ENCODE assay signal across 25 cellular contexts in genomic region chr7:3781607-3782006, GRCh38.
DNase-seq lines count a peak whose midpoint lies in the region; ATAC-seq and TF ChIP-seq lines count a peak whose summit lies in the region.
"Had no signal": no experiment of that assay in that cellular context is flagged by ENCODE, and none has a peak within 500 bp of the region (broad histone marks: within the 10 kb centered on the region; RNA-seq: fewer than 3 reads in every experiment).

No MANE protein-coding gene starts in this region.

- POLR2A ChIA-PET in HEK293 (lab: Yijun Ruan, JAX), result no interaction called here

- H3K27ac Mint-ChIP-seq in activated naive CD8-positive, alpha-beta T cell treated with anti-CD3 and anti-CD28 coated beads, Interleukin-2, amount 50 U/mL, for 24 hours, result peak overlapping the region; percentile 32
- H3K27ac Mint-ChIP-seq in activated naive CD8-positive, alpha-beta T cell treated with anti-CD3 and anti-CD28 coated beads for 36 hours, result no peak overlapping the region
- H3K27ac Mint-ChIP-seq in endodermal cell, result no peak overlapping the region
- H3K27ac Mint-ChIP-seq: CD14-positive monocyte; CD4-positive, CD25-positive, alpha-beta regulatory T cell had no signal

- H3K36me3 ChIP-seq in HEK293 (ENCODE audit: control insufficient read depth in 2 of 2, insufficient read depth in 1 of 2, low read length in 2 of 2), result no peaks in the 10 kb centered on the region
- H3K36me3 ChIP-seq in endodermal cell (ENCODE audit: control insufficient read depth, insufficient read depth, low read length), result no peaks in the 10 kb centered on the region
- H3K36me3 ChIP-seq: BE2C, BLaER1 had no signal

- H3K9me3 ChIP-seq in HEK293 (ENCODE audit: control insufficient read depth, insufficient read depth, low read depth, low read length), result no peaks in the 10 kb centered on the region; the same call in none of the 2 replicates
- peaks cover 43% of the 10 kb centered on the region for H3K9me3 ChIP-seq in endodermal cell (ENCODE audit: control insufficient read depth, low read length)
- H3K9me3 ChIP-seq: BE2C had no signal

- H3K9ac ChIP-seq in endodermal cell (ENCODE audit: extremely low read depth, low read length, poor library complexity, severe bottlenecking), result no peak overlapping the region
- H3K9ac ChIP-seq: BLaER1 had no signal

- WGBS in endodermal cell (ENCODE audit: insufficient coverage in 1 of 2, insufficient read length in 1 of 2), 2 experiments, result 78 to 86% methylated on average over 1 of the region's 1 CpG

- H3K4me3 ChIP-seq in HEK293 (ENCODE audit: low read depth, low read length) (no peak overlapping the region), endodermal cell (ENCODE audit: low read length) (peak overlapping the region; percentile 27)
- H3K4me3 ChIP-seq: BLaER1, GM12878 had no signal

- no peaks in the 10 kb centered on the region for H3K4me1 Mint-ChIP-seq in activated naive CD8-positive, alpha-beta T cell treated with anti-CD3 and anti-CD28 coated beads, Interleukin-2, amount 50 U/mL, for 24 hours
- H3K4me1 Mint-ChIP-seq in activated naive CD8-positive, alpha-beta T cell treated with anti-CD3 and anti-CD28 coated beads for 36 hours, result no peaks in the 10 kb centered on the region
- H3K4me1 Mint-ChIP-seq in endodermal cell, result peaks cover 22% of the 10 kb centered on the region
- H3K4me1 Mint-ChIP-seq: CD14-positive monocyte; CD4-positive, alpha-beta memory T cell; CD4-positive, CD25-positive, alpha-beta regulatory T cell; CD8-positive, alpha-beta memory T cell had no signal

- H3K4me3 Mint-ChIP-seq in activated naive CD8-positive, alpha-beta T cell treated with anti-CD3 and anti-CD28 coated beads, Interleukin-2, amount 50 U/mL, for 24 hours, result no peak overlapping the region
- no peak overlapping the region for H3K4me3 Mint-ChIP-seq in activated naive CD8-positive, alpha-beta T cell treated with anti-CD3 and anti-CD28 coated beads for 36 hours
- no peak overlapping the region for H3K4me3 Mint-ChIP-seq in endodermal cell
- H3K4me3 Mint-ChIP-seq: CD14-positive monocyte; CD4-positive, alpha-beta memory T cell; CD4-positive, CD25-positive, alpha-beta regulatory T cell; CD8-positive, alpha-beta memory T cell had no signal

- peaks cover 6% of the 10 kb centered on the region for H3K36me3 Mint-ChIP-seq in activated naive CD8-positive, alpha-beta T cell treated with anti-CD3 and anti-CD28 coated beads, Interleukin-2, amount 50 U/mL, for 24 hours (ENCODE audit: low read depth)
- H3K36me3 Mint-ChIP-seq in activated naive CD8-positive, alpha-beta T cell treated with anti-CD3 and anti-CD28 coated beads for 36 hours, result peaks cover 2% of the 10 kb centered on the region
- peaks cover 2% of the 10 kb centered on the region for H3K36me3 Mint-ChIP-seq in endodermal cell (ENCODE audit: low read depth)
- H3K36me3 Mint-ChIP-seq: CD14-positive monocyte; CD4-positive, alpha-beta memory T cell; CD4-positive, CD25-positive, alpha-beta regulatory T cell had no signal

- H3K27me3 ChIP-seq in endodermal cell (ENCODE audit: control insufficient read depth, insufficient read depth, low read length, poor library complexity, severe bottlenecking), result no peaks in the 10 kb centered on the region
- H3K27me3 ChIP-seq: BE2C, BLaER1 had no signal

- CTCF ChIA-PET in HEK293 (lab: Yijun Ruan, JAX), result no interaction called here

- intact Hi-C loops in head of caudate nucleus (cut with DNase I), result no loop called here

- ATAC-seq in activated naive CD8-positive, alpha-beta T cell treated with anti-CD3 and anti-CD28 coated beads, Interleukin-2, amount 50 U/mL, for 24 hours, result no peak
- no peak for ATAC-seq in HG02884 (IDR thresholded peaks at IDR 0.05; ENCODE audit: unreplicated experiment)
- ATAC-seq: GM12878 had no signal

- peaks cover 24% of the 10 kb centered on the region for H3K27me3 Mint-ChIP-seq in activated naive CD8-positive, alpha-beta T cell treated with anti-CD3 and anti-CD28 coated beads, Interleukin-2, amount 50 U/mL, for 24 hours
- peaks cover 28% of the 10 kb centered on the region for H3K27me3 Mint-ChIP-seq in activated naive CD8-positive, alpha-beta T cell treated with anti-CD3 and anti-CD28 coated beads for 36 hours
- H3K27me3 Mint-ChIP-seq in endodermal cell (ENCODE audit: insufficient read depth), result no peaks in the 10 kb centered on the region

- H3K4me1 ChIP-seq in HEK293 (ENCODE audit: control insufficient read depth, insufficient read depth, low read length) (no peaks in the 10 kb centered on the region), endodermal cell (ENCODE audit: control insufficient read depth, insufficient read depth, low read length) (no peaks in the 10 kb centered on the region)
- H3K4me1 ChIP-seq: BE2C, BLaER1 had no signal

- no peak for DNase-seq in activated naive CD8-positive, alpha-beta T cell treated with anti-CD3 and anti-CD28 coated beads, Interleukin-2, amount 50 U/mL, for 24 hours
- DNase-seq in activated naive CD8-positive, alpha-beta T cell treated with anti-CD3 and anti-CD28 coated beads for 36 hours, result no peak
- DNase-seq in amniotic epithelial cell (ENCODE audit: low read depth), result peak; percentile 3
- no peak for DNase-seq in endodermal cell
- DNase-seq in head of caudate nucleus, result no peak
- DNase-seq: 8988T; ACHN; BE2C; C1 segment of cervical spinal cord; CD4-positive, alpha-beta memory T cell; CD4-positive, CD25-positive, alpha-beta regulatory T cell; CD8-positive, alpha-beta memory T cell; COR-L47; DMS 273 treated with DMSO at 0.1 percent for 48 hours; DMS153; DMS53; DMS79; DND-41; EL; GDM1 had no signal

- TF ChIP-seq CTCF in HEK293 (tag by site-specific recombination; IDR thresholded peaks at IDR 0.05) (no peak), endodermal cell (conservative IDR thresholded peaks at IDR 0.05) (no peak)

- H3K27ac ChIP-seq in HEK293 (ENCODE audit: extremely low read depth, low read depth, low read length) (no peak overlapping the region), endodermal cell (ENCODE audit: low read depth, low read length) (no peak overlapping the region)
- H3K27ac ChIP-seq: BLaER1 had no signal

- H3K9me3 Mint-ChIP-seq in activated naive CD8-positive, alpha-beta T cell treated with anti-CD3 and anti-CD28 coated beads, Interleukin-2, amount 50 U/mL, for 24 hours, result peaks cover 20% of the 10 kb centered on the region
- peaks cover 11% of the 10 kb centered on the region for H3K9me3 Mint-ChIP-seq in activated naive CD8-positive, alpha-beta T cell treated with anti-CD3 and anti-CD28 coated beads for 36 hours
- H3K9me3 Mint-ChIP-seq in endodermal cell, result peaks cover 25% of the 10 kb centered on the region

TF ChIP-seq in HEK293, 187 proteins besides CTCF, POLR2A, EP300 and RAD21:
- TF ChIP-seq ELK4 (IDR thresholded peaks at IDR 0.05; ENCODE audit: borderline replicate concordance, low read depth, low read length) (no peak), SETDB1 (IDR thresholded peaks at IDR 0.05; ENCODE audit: insufficient read length, low read length) (peak; percentile 68), ZNF184 (tag by site-specific recombination; IDR thresholded peaks at IDR 0.05) (no peak)
